ENCODE assay signal across 10 cellular contexts in genomic region chr10:102868976-102869289, GRCh38. TPM values are rescaled to one million over a fixed set of nuclear protein-coding genes. Genes with fewer than 3 reads are reported as not detected.
DNase-seq lines count a peak whose midpoint lies in the region; ATAC-seq and TF ChIP-seq lines count a peak whose summit lies in the region.
"Had no signal": no experiment of that assay in that cellular context is flagged by ENCODE, and none has a peak within 500 bp of the region (broad histone marks: within the 10 kb centered on the region; RNA-seq: fewer than 3 reads in every experiment).

No MANE protein-coding gene starts in this region.

- POLR2A ChIA-PET in IMR-90 (lab: Charles Lee; ENCODE audit: unreplicated experiment) = no interaction called here

- H3K27ac Mint-ChIP-seq in effector memory CD8-positive, alpha-beta T cell = no peak overlapping the region

- TF ChIP-seq RAD21 in IMR-90 (IDR thresholded peaks at IDR 0.05; ENCODE audit: low read length) = no peak
- no peak for TF ChIP-seq RAD21 in neural cell (conservative IDR thresholded peaks at IDR 0.05)

- H3K4me2 ChIP-seq in IMR-90 (ENCODE audit: low read depth, low read length) = peak overlapping the region; percentile 95
- peak overlapping the region; percentile 32 for H3K4me2 ChIP-seq in neural cell (ENCODE audit: low read length)

- intact Hi-C loops in IMR-90 (cut with micrococcal nuclease) = no loop called here

- ATAC-seq in IMR-90 (ENCODE audit: low read depth) (peak; percentile 10; the same call in 1 of the 2 replicates), HG03460 (IDR thresholded peaks at IDR 0.05; ENCODE audit: unreplicated experiment) (no peak), HG02610 (IDR thresholded peaks at IDR 0.05; ENCODE audit: unreplicated experiment) (no peak)
- no peak for ATAC-seq in effector memory CD8-positive, alpha-beta T cell (replicated peaks)

- no peak for TF ChIP-seq POLR2A in IMR-90 (IDR thresholded peaks at IDR 0.05; ENCODE audit: low read depth, low read length)

- no peak for TF ChIP-seq EP300 in neural cell (conservative IDR thresholded peaks at IDR 0.05; ENCODE audit: poor library complexity, severe bottlenecking)

- H2BK120ac ChIP-seq in IMR-90 (ENCODE audit: low read depth, low read length) = no peak overlapping the region

- no peak overlapping the region for H3K4ac ChIP-seq in IMR-90 (ENCODE audit: low read depth, low read length)

- H3K4me1 Mint-ChIP-seq in effector memory CD8-positive, alpha-beta T cell (ENCODE audit: low read depth in 2 of 2) = peaks cover 6 to 13% of the 10 kb centered on the region in 2 donors

- H4K8ac ChIP-seq in IMR-90 (ENCODE audit: low read depth in 2 of 2, low read length in 2 of 2) = peak overlapping the region; percentile 67 to 94; a peak in 3 of 4 replicates

- no peak overlapping the region for H3K14ac ChIP-seq in IMR-90 (replicated peaks; ENCODE audit: low read depth, low read length)

- dilution Hi-C loops in IMR-90 (cut with HindIII; ENCODE audit: low sequenced_read_pairs, unreplicated experiment) = no loop called here

- H2AK5ac ChIP-seq in IMR-90 (ENCODE audit: low read depth, low read length) = no peak overlapping the region

- no peak overlapping the region for H2BK15ac ChIP-seq in IMR-90 (ENCODE audit: low read depth, low read length)

- no peaks in the 10 kb centered on the region for H3K9me2 ChIP-seq in neural cell (ENCODE audit: insufficient read depth, low read length)

- H2AFZ ChIP-seq in IMR-90 (replicated peaks; ENCODE audit: low read length, poor library complexity) (peak overlapping the region; percentile 93), neural cell (ENCODE audit: low read depth, low read length) (peak overlapping the region; percentile 30)

- no peak overlapping the region for H2AK9ac ChIP-seq in IMR-90 (replicated peaks; ENCODE audit: low read depth, low read length, poor library complexity)

- H3K27me3 ChIP-seq in BE2C (no peaks in the 10 kb centered on the region), IMR-90 (ENCODE audit: control insufficient read depth, insufficient read depth, low read length) (no peaks in the 10 kb centered on the region), neural cell (ENCODE audit: insufficient read depth, low read depth, low read length) (no peaks in the 10 kb centered on the region)

- BruUV-seq in IMR-90 (replicated peaks; lab: Mats Ljungman, UMichigan) = no TSS peak

- 10% methylated on average over 3 of the region's 6 CpGs; no CpG with 5 or more reads in 1 of the 2 experiments for WGBS in IMR-90 (ENCODE audit: extremely low coverage in 2 of 2, insufficient read length in 1 of 2), 2 experiments

- peaks cover 9% of the 10 kb centered on the region for H3K36me3 Mint-ChIP-seq in effector memory CD8-positive, alpha-beta T cell (ENCODE audit: insufficient read depth)

- H3K18ac ChIP-seq in IMR-90 (ENCODE audit: low read depth, low read length) = no peak overlapping the region; the same call in 1 of the 2 replicates

- H3K4me3 Mint-ChIP-seq in effector memory CD8-positive, alpha-beta T cell = peak overlapping the region; percentile 24 to 56

- H3K9me1 ChIP-seq in IMR-90 (ENCODE audit: insufficient read depth, low read length) = 0 out of 2 replicates have a peak, but pooled peaks cover 8% of the 10 kb centered on the region

- no peaks in the 10 kb centered on the region for H3F3A ChIP-seq in neural cell (ENCODE audit: insufficient read depth, low read length, poor library complexity, severe bottlenecking)

- H4K91ac ChIP-seq in IMR-90 (ENCODE audit: insufficient read depth, low read depth, low read length) = no peak overlapping the region

- no peaks in the 10 kb centered on the region for H3K79me2 ChIP-seq in neural cell (replicated peaks; ENCODE audit: insufficient read depth, low read length)

- H3K36me3 ChIP-seq in BE2C (no peaks in the 10 kb centered on the region), IMR-90 (ENCODE audit: control insufficient read depth, insufficient read depth, low read length) (no peaks in the 10 kb centered on the region), neural cell (ENCODE audit: insufficient read depth, low read length) (no peaks in the 10 kb centered on the region)

- H2BK5ac ChIP-seq in IMR-90 (ENCODE audit: low read depth, low read length, poor library complexity, severe bottlenecking) = no peak overlapping the region

- H4K5ac ChIP-seq in IMR-90 (ENCODE audit: low read depth, low read length) = peak overlapping the region; percentile 49; the same call in 1 of the 2 replicates

- no peaks in the 10 kb centered on the region for H3K4me1 ChIP-seq in BE2C
- peaks cover 5% of the 10 kb centered on the region for H3K4me1 ChIP-seq in IMR-90 (ENCODE audit: control insufficient read depth, insufficient read depth, low read length)

- peak overlapping the region; percentile 43 for H3K27ac ChIP-seq in IMR-90 (ENCODE audit: insufficient read depth, low read length)
- H3K27ac ChIP-seq in neural cell (ENCODE audit: low read length) = no peak overlapping the region

- in situ Hi-C loops in IMR-90 (cut with MboI; ENCODE audit: low sequenced_read_pairs) = no loop called here

- peaks cover 0 to 8% of the 10 kb centered on the region in 2 experiments; a peak in 1 of 4 replicates for H3K79me1 ChIP-seq in IMR-90 (ENCODE audit: low read depth in 1 of 2, low read length in 2 of 2)

- H3K56ac ChIP-seq in IMR-90 (ENCODE audit: extremely low read depth, insufficient read depth, low read length) = peak overlapping the region; percentile 56; the same call in 1 of the 2 replicates

- H3K9ac ChIP-seq in IMR-90 (ENCODE audit: low read depth, low read length) (peak overlapping the region; percentile 73), neural cell (ENCODE audit: low read length) (peak overlapping the region; percentile 55)

- H3K4me3 ChIP-seq in BE2C (ENCODE audit: low read depth, low read length) (peak overlapping the region; percentile 62), IMR-90 (ENCODE audit: insufficient read depth, low read depth, low read length) (peak overlapping the region; percentile 55), neural cell (ENCODE audit: low read length) (peak overlapping the region; percentile 65)

- H3K23ac ChIP-seq in IMR-90 (ENCODE audit: low read depth, low read length) = no peak overlapping the region

- H4K20me1 ChIP-seq in IMR-90 (ENCODE audit: insufficient read depth, low read length) = no peaks in the 10 kb centered on the region
- H4K20me1 ChIP-seq in neural cell (ENCODE audit: insufficient read depth) = no peaks in the 10 kb centered on the region

- no peaks in the 10 kb centered on the region for H3K9me3 Mint-ChIP-seq in effector memory CD8-positive, alpha-beta T cell

- CTCF ChIA-PET in IMR-90 (lab: Yijun Ruan, JAX) = no interaction called here

- peaks cover 19 to 27% of the 10 kb centered on the region in 2 donors for H3K27me3 Mint-ChIP-seq in effector memory CD8-positive, alpha-beta T cell

- no peaks in the 10 kb centered on the region for H3K9me3 ChIP-seq in BE2C
- no peaks in the 10 kb centered on the region for H3K9me3 ChIP-seq in IMR-90 (ENCODE audit: control insufficient read depth, insufficient read depth, low read length)
- H3K9me3 ChIP-seq in neural cell (ENCODE audit: low read length) = no peaks in the 10 kb centered on the region

- H2BK20ac ChIP-seq in IMR-90 (ENCODE audit: low read depth, low read length) = no peak overlapping the region

- TF ChIP-seq CTCF in BE2C (IDR thresholded peaks at IDR 0.05; ENCODE audit: low read depth, low read length) (no peak), IMR-90 (conservative IDR thresholded peaks at IDR 0.05; ENCODE audit: low read depth, low read length) (no peak), neural cell (IDR thresholded peaks at IDR 0.05; ENCODE audit: poor library complexity, severe bottlenecking) (no peak)

- no peak for DNase-seq in BE2C
- DNase-seq in IMR-90 = no peak
- DNase-seq in effector memory CD8-positive, alpha-beta T cell = no peak
- no peak for DNase-seq in NCI-H2029 (lab: John Stamatoyannopoulos, UW)
- DNase-seq in central memory CD4-positive, alpha-beta T cell = no peak

TF ChIP-seq in neural cell, 6 proteins besides CTCF, POLR2A, EP300 and RAD21:
- no peak for TF ChIP-seq EZH2 (IDR thresholded peaks at IDR 0.05; ENCODE audit: borderline replicate concordance, insufficient read depth, low read length, poor library complexity, severe bottlenecking)

RNA-seq across cellular contexts. Expression of gene AS3MT, which starts 0.3 kb away (rescaled TPM):
- 2.4 TPM for polyA plus RNA-seq in BE2C (2012; ENCODE audit: insufficient read depth, insufficient read length, low read depth)
- total RNA-seq in IMR-90 (2012; rRNA removed) = 3.6 and 7.5 TPM in 2 replicates
- polyA plus RNA-seq in IMR-90 (2012; rRNA removed) (2.1 and 2.7 TPM in 2 replicates), neural cell (16.9 and 17.6 TPM in 2 replicates)
- 1.5 and 1.6 TPM in 2 replicates for polyA plus RNA-seq in IMR-90 (2012; cell fraction: cytosol; rRNA removed)
- polyA plus RNA-seq in IMR-90 (2012; cell fraction: nucleus; rRNA removed; ENCODE audit: low replicate concordance) = 0.78 and 4.2 TPM in 2 replicates
- polyA minus RNA-seq in neural cell = 6.3 and 6.6 TPM in 2 replicates

RNA-seq across cellular contexts. Expression of gene BORCS7, which starts 14.9 kb away (rescaled TPM):
- 37.3 TPM for polyA plus RNA-seq in BE2C (2012; ENCODE audit: insufficient read depth, insufficient read length, low read depth)
- total RNA-seq in IMR-90 (2012; rRNA removed) = 8.8 and 20.3 TPM in 2 replicates
- polyA plus RNA-seq in IMR-90 (2012; rRNA removed) (17.4 and 19.4 TPM in 2 replicates), neural cell (51.6 and 65.2 TPM in 2 replicates)
- 4.0 and 6.7 TPM in 2 replicates for polyA plus RNA-seq in IMR-90 (2012; cell fraction: cytosol; rRNA removed)
- 2.3 and 8.4 TPM in 2 replicates for polyA plus RNA-seq in IMR-90 (2012; cell fraction: nucleus; rRNA removed; ENCODE audit: low replicate concordance)
- 24.6 and 30.4 TPM in 2 replicates for polyA minus RNA-seq in neural cell

RNA-seq across cellular contexts. Expression of gene CYP17A1, which starts 31.7 kb away (rescaled TPM):
- polyA plus RNA-seq in BE2C (2012; ENCODE audit: insufficient read depth, insufficient read length, low read depth) = not detected
- not detected in 2 replicates for total RNA-seq in IMR-90 (2012; rRNA removed)
- polyA plus RNA-seq in IMR-90 (2012; rRNA removed) (not detected in 2 replicates), neural cell (not detected in 2 replicates)
- not detected in 2 replicates for polyA plus RNA-seq in IMR-90 (2012; cell fraction: cytosol; rRNA removed)
- polyA plus RNA-seq in IMR-90 (2012; cell fraction: nucleus; rRNA removed; ENCODE audit: low replicate concordance) = not detected in 2 replicates
- polyA minus RNA-seq in neural cell = not detected in 2 replicates
- total RNA-seq: lung microvascular endothelial cell, SK-MEL-5 had no signal

RNA-seq across cellular contexts. Expression of gene CNNM2, which starts 49.2 kb away (rescaled TPM):
- 8.9 TPM for polyA plus RNA-seq in BE2C (2012; ENCODE audit: insufficient read depth, insufficient read length, low read depth)
- 5.6 and 6.4 TPM in 2 replicates for total RNA-seq in IMR-90 (2012; rRNA removed)
- 4.7 and 5.6 TPM in 2 replicates for polyA plus RNA-seq in IMR-90 (2012; rRNA removed)
- 4.4 and 9.1 TPM in 2 replicates for polyA plus RNA-seq in IMR-90 (2012; cell fraction: cytosol; rRNA removed)
- 9.1 and 11.0 TPM in 2 replicates for polyA plus RNA-seq in IMR-90 (2012; cell fraction: nucleus; rRNA removed; ENCODE audit: low replicate concordance)
- polyA plus RNA-seq in neural cell = 5.0 and 5.1 TPM in 2 replicates
- 20.2 and 30.0 TPM in 2 replicates for polyA minus RNA-seq in neural cell
